In genomic region chr7:72827839-72828591, GRCh38 we compare ENCODE assay signal across 8 cellular contexts. TPM values are rescaled to one million over a fixed set of nuclear protein-coding genes. Genes with fewer than 3 reads are reported as not detected.
DNase-seq lines count a peak whose midpoint lies in the region; ATAC-seq and TF ChIP-seq lines count a peak whose summit lies in the region.
"Not testable (repeated sequence)": the region's sequence is repeated elsewhere in the genome, so short reads cannot be mapped to it uniquely, and the experiment has no call there.

Gene TYW1B (minus strand): TSS chr7:72828200. CDS start chr7:72828075, 125 bp downstream.

- DNase-seq in DMS153 treated with DMSO at 0.1 percent for 48 hours (lab: John Stamatoyannopoulos, UW; ENCODE audit: unreplicated experiment) (peak; percentile 88), OCI-M2 (lab: John Stamatoyannopoulos, UW; ENCODE audit: unreplicated experiment) (peak; percentile 73), epithelial cell of prostate (ENCODE audit: low read depth, low spot score) (peak; percentile 89)
- DNase-seq in activated T-cell treated with anti-CD3 and anti-CD28 coated beads, Interleukin-2, amount 50 U/mL, for 1 hour = peak; percentile 97
- DNase-seq in stimulated activated CD8-positive, alpha-beta memory T cell treated with anti-CD3 and anti-CD28 coated beads, Interleukin-2, amount 100 ng/mL, for 48 hours (ENCODE audit: low read depth in 2 of 2) = peak; percentile 89 to 95

- peak within 1 kb of the TSS; percentile 78 for H3K4me3 ChIP-seq in mononuclear cell (ENCODE audit: low read length)

- TF ChIP-seq EP300 in Ishikawa (IDR thresholded peaks at IDR 0.05; ENCODE audit: borderline replicate concordance) = not testable (repeated sequence)

- H3K4me1 ChIP-seq in mononuclear cell (ENCODE audit: insufficient read depth, low read length) = peaks cover 20% of the 10 kb centered on the region

- not testable (repeated sequence) for TF ChIP-seq RAD21 in Ishikawa (IDR thresholded peaks at IDR 0.05; ENCODE audit: low read depth)

- H3K27me3 ChIP-seq in mononuclear cell (ENCODE audit: insufficient read depth, low read length) = not testable (repeated sequence)

- ATAC-seq in GM21619 (IDR thresholded peaks at IDR 0.05; ENCODE audit: unreplicated experiment) = peak; percentile 83

- H3K27ac ChIP-seq in epithelial cell of prostate = peak within 1 kb of the TSS; percentile 88

- H3K9me3 ChIP-seq in mononuclear cell (ENCODE audit: low read depth, low read length) = not testable (repeated sequence)

TF ChIP-seq in Ishikawa, 13 proteins besides CTCF, POLR2A, EP300 and RAD21:
- TF ChIP-seq CREB1 (IDR thresholded peaks at IDR 0.05; ENCODE audit: low read depth) (0 out of 2 replicates have a peak, but pooled peaks have one; percentile 21), MAX (IDR thresholded peaks at IDR 0.05) (peak; percentile 79), TAF1 (IDR thresholded peaks at IDR 0.05; ENCODE audit: low read depth) (peak; percentile 78)

RNA-seq across cellular contexts. Expression of gene TYW1B, which starts in this region (rescaled TPM):
- 3.3 TPM for total RNA-seq in mononuclear cell

Comparison
In these comparisons a context has a peak if more than half of its experiments do, and no peak if none do; other contexts are left out.
1. Peak in every context shown above with its lines: DNase-seq, ATAC-seq, H3K4me3 ChIP-seq and H3K27ac ChIP-seq.